9 cellular contexts compared by ENCODE assay signal in the genomic region with DNA sequence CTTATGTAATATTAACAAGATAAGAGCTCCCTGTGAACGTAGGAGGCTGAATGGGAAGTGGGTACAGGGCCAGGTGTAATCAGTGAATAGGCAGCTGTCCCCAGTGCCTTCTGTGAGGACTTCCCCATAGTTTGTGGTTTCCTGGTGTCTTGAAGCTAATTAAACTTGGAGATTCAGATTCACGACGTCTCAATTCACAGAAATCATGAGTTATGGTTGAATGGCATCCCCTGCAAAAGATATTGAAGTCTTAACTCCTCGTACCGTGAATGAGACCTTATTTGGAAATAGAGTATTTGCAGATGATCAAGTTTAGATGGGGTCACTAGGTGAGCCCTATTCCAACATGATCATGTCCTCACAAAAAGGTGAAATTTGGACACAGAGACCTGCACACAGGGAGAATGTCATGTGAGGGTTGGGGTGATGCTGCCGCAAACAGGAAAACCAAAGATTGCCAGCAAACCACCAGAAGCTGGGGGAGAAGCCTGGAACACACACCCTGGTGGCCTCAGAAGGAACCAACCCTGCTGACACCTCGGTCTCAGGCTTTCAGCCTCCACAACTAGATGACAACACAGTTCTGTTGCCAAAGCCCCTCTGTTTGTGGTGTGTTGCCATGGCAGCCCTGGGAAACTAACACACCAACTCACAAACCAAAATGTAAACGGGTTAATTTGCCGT. TPM values are rescaled to one million over a fixed set of nuclear protein-coding genes. Genes with fewer than 3 reads are reported as not detected.
DNase-seq lines count a peak whose midpoint lies in the region; ATAC-seq and TF ChIP-seq lines count a peak whose summit lies in the region.
"Had no signal": no experiment of that assay in that cellular context is flagged by ENCODE, and none has a peak within 500 bp of the region (broad histone marks: within the 10 kb centered on the region; RNA-seq: fewer than 3 reads in every experiment).

No MANE protein-coding gene starts in this region.

- no peak overlapping the region for H3K27ac ChIP-seq in liver (ENCODE audit: low read depth in 1 of 2, low read length in 2 of 2)

- 68% methylated on average over 9 of the region's 9 CpGs for WGBS in liver

- no peaks in the 10 kb centered on the region for H3K36me3 Mint-ChIP-seq in CD14-positive monocyte
- H3K36me3 Mint-ChIP-seq in activated T-cell treated with anti-CD3 and anti-CD28 coated beads, Interleukin-2, amount 50 U/mL, for 4 hours (ENCODE audit: insufficient read depth) = no peaks in the 10 kb centered on the region

- H3K4me1 Mint-ChIP-seq in CD14-positive monocyte = peaks cover 32% of the 10 kb centered on the region
- H3K4me1 Mint-ChIP-seq in activated T-cell treated with anti-CD3 and anti-CD28 coated beads, Interleukin-2, amount 50 U/mL, for 4 hours (ENCODE audit: low read depth) = peaks cover 87% of the 10 kb centered on the region

- H3K9me3 ChIP-seq in liver (ENCODE audit: control insufficient read depth in 4 of 4, low read length in 3 of 4) = no peaks in the 10 kb centered on the region
- H3K9me3 ChIP-seq: heart right ventricle had no signal

- H3K4me3 ChIP-seq in liver (ENCODE audit: low read depth in 1 of 3, low read length in 3 of 3) = no peak overlapping the region
- H3K4me3 ChIP-seq: heart right ventricle had no signal

- DNase-seq in CD14-positive monocyte (ENCODE audit: low spot score) = peak; percentile 69
- DNase-seq in MV-4-11 (lab: John Stamatoyannopoulos, UW) = peak; percentile 95
- DNase-seq in activated T-cell treated with anti-CD3 and anti-CD28 coated beads, Interleukin-2, amount 50 U/mL, for 4 hours = peak; percentile 62
- no peak for DNase-seq in HuH-7 (ENCODE audit: low spot score)
- no peak for DNase-seq in NCI-H187 (lab: John Stamatoyannopoulos, UW)
- DNase-seq: heart right ventricle had no signal

- ATAC-seq in GM21367 (IDR thresholded peaks at IDR 0.05; ENCODE audit: unreplicated experiment) (peak; percentile 53), HG02884 (IDR thresholded peaks at IDR 0.05; ENCODE audit: unreplicated experiment) (no peak)
- peak; percentile 75 to 79 for ATAC-seq in activated T-cell treated with anti-CD3 and anti-CD28 coated beads, Interleukin-2, amount 50 U/mL, for 4 hours

- H3K36me3 ChIP-seq in liver (ENCODE audit: control insufficient read depth in 4 of 4, insufficient read depth in 3 of 4, low read depth in 1 of 4, low read length in 3 of 4) = no peaks in the 10 kb centered on the region
- H3K36me3 ChIP-seq: heart right ventricle had no signal

- H3K27me3 ChIP-seq in liver (ENCODE audit: control insufficient read depth in 4 of 4, insufficient read depth in 4 of 4, low read length in 3 of 4) = no peaks in the 10 kb centered on the region

- TF ChIP-seq RAD21 in liver (IDR thresholded peaks at IDR 0.05) = peak in 1 of 2 donors; percentile 48

- peaks cover 0 to 1% (median 0%) of the 10 kb centered on the region in 7 donors for H3K9me3 Mint-ChIP-seq in CD14-positive monocyte
- no peaks in the 10 kb centered on the region for H3K9me3 Mint-ChIP-seq in activated T-cell treated with anti-CD3 and anti-CD28 coated beads, Interleukin-2, amount 50 U/mL, for 4 hours

- TF ChIP-seq CTCF in CD14-positive monocyte (IDR thresholded peaks at IDR 0.05) (peak; percentile 68), liver (IDR thresholded peaks at IDR 0.05; ENCODE audit: low read depth, low read length, missing input control) (peak; percentile 22)

- peaks cover 13 to 19% (median 15%) of the 10 kb centered on the region in 3 donors for H3K27me3 Mint-ChIP-seq in CD14-positive monocyte (ENCODE audit: low read depth in 3 of 3)
- H3K27me3 Mint-ChIP-seq in activated T-cell treated with anti-CD3 and anti-CD28 coated beads, Interleukin-2, amount 50 U/mL, for 4 hours (ENCODE audit: low read depth) = no peaks in the 10 kb centered on the region

- no peaks in the 10 kb centered on the region for H3K4me1 ChIP-seq in liver (ENCODE audit: control insufficient read depth in 4 of 4, insufficient read depth in 4 of 4, low read length in 3 of 4)

- intact Hi-C loops in CD14-positive monocyte (cut with micrococcal nuclease) = loop anchor here in 1 of 2 donors (5.0 kb wide), 1 partner anchor 36 kb away; no protein-coding TSS in a partner anchor

- H3K4me3 Mint-ChIP-seq in CD14-positive monocyte = peak overlapping the region in 1 of 2 donors; percentile 51
- peak overlapping the region; percentile 54 for H3K4me3 Mint-ChIP-seq in activated T-cell treated with anti-CD3 and anti-CD28 coated beads, Interleukin-2, amount 50 U/mL, for 4 hours

- H3K9ac ChIP-seq in liver (ENCODE audit: low read depth in 1 of 2, low read length in 2 of 2) = no peak overlapping the region

- peak overlapping the region; percentile 42 to 84 (median 65) for H3K27ac Mint-ChIP-seq in CD14-positive monocyte

TF ChIP-seq in liver, 16 proteins besides CTCF, POLR2A, EP300 and RAD21:
- TF ChIP-seq GABPA (IDR thresholded peaks at IDR 0.05 in 1 of 2, conservative IDR thresholded peaks at IDR 0.05 in 1 of 2) (no peak), TAF1 (conservative IDR thresholded peaks at IDR 0.05) (no peak), HNF4A (conservative IDR thresholded peaks at IDR 0.05) (no peak), FOXA2 (IDR thresholded peaks at IDR 0.05) (no peak), SP1 (IDR thresholded peaks at IDR 0.05) (no peak), HNF4G (IDR thresholded peaks at IDR 0.05) (no peak), EGR1 (IDR thresholded peaks at IDR 0.05; ENCODE audit: low read depth in 2 of 2) (no peak), FOXA1 (IDR thresholded peaks at IDR 0.05) (no peak), YY1 (IDR thresholded peaks at IDR 0.05) (no peak), JUND (IDR thresholded peaks at IDR 0.05) (no peak), NR2F2 (IDR thresholded peaks at IDR 0.05) (no peak)
- TF ChIP-seq, protein P1, sequence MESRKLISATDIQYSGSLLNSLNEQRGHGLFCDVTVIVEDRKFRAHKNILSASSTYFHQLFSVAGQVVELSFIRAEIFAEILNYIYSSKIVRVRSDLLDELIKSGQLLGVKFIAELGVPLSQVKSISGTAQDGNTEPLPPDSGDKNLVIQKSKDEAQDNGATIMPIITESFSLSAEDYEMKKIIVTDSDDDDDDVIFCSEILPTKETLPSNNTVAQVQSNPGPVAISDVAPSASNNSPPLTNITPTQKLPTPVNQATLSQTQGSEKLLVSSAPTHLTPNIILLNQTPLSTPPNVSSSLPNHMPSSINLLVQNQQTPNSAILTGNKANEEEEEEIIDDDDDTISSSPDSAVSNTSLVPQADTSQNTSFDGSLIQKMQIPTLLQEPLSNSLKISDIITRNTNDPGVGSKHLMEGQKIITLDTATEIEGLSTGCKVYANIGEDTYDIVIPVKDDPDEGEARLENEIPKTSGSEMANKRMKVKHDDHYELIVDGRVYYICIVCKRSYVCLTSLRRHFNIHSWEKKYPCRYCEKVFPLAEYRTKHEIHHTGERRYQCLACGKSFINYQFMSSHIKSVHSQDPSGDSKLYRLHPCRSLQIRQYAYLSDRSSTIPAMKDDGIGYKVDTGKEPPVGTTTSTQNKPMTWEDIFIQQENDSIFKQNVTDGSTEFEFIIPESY (IDR thresholded peaks at IDR 0.05) = no peak
- TF ChIP-seq, protein P2, sequence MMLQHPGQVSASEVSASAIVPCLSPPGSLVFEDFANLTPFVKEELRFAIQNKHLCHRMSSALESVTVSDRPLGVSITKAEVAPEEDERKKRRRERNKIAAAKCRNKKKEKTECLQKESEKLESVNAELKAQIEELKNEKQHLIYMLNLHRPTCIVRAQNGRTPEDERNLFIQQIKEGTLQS (IDR thresholded peaks at IDR 0.05) = no peak
- TF ChIP-seq, protein P3, sequence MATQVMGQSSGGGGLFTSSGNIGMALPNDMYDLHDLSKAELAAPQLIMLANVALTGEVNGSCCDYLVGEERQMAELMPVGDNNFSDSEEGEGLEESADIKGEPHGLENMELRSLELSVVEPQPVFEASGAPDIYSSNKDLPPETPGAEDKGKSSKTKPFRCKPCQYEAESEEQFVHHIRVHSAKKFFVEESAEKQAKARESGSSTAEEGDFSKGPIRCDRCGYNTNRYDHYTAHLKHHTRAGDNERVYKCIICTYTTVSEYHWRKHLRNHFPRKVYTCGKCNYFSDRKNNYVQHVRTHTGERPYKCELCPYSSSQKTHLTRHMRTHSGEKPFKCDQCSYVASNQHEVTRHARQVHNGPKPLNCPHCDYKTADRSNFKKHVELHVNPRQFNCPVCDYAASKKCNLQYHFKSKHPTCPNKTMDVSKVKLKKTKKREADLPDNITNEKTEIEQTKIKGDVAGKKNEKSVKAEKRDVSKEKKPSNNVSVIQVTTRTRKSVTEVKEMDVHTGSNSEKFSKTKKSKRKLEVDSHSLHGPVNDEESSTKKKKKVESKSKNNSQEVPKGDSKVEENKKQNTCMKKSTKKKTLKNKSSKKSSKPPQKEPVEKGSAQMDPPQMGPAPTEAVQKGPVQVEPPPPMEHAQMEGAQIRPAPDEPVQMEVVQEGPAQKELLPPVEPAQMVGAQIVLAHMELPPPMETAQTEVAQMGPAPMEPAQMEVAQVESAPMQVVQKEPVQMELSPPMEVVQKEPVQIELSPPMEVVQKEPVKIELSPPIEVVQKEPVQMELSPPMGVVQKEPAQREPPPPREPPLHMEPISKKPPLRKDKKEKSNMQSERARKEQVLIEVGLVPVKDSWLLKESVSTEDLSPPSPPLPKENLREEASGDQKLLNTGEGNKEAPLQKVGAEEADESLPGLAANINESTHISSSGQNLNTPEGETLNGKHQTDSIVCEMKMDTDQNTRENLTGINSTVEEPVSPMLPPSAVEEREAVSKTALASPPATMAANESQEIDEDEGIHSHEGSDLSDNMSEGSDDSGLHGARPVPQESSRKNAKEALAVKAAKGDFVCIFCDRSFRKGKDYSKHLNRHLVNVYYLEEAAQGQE (IDR thresholded peaks at IDR 0.05) = no peak
- TF ChIP-seq, protein P4, sequence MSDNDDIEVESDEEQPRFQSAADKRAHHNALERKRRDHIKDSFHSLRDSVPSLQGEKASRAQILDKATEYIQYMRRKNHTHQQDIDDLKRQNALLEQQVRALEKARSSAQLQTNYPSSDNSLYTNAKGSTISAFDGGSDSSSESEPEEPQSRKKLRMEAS (IDR thresholded peaks at IDR 0.05) = no peak

RNA-seq across cellular contexts. Expression of a gene that starts 13.2 kb away (rescaled TPM):
- polyA plus RNA-seq in CD14-positive monocyte = 1 to 10 TPM; 4.0 to 6.4 TPM
- total RNA-seq in activated T-cell treated with anti-CD3 and anti-CD28 coated beads, Interleukin-2, amount 50 U/mL, for 4 hours = 10 to 100 TPM; 10.4 to 24.2 (median 23.7) TPM
- total RNA-seq in liver = 1 to 10 TPM; 1.4 to 2.8 TPM
- polyA plus RNA-seq in liver = 1 to 10 TPM; 1.8 to 2.5 TPM

Comparison
In these comparisons a context has a peak if more than half of its experiments do, and no peak if none do; other contexts are left out.
1. DNase-seq: peak in CD14-positive monocyte (single experiment), MV-4-11 (single experiment) and activated T-cell treated with anti-CD3 and anti-CD28 coated beads, Interleukin-2, amount 50 U/mL, for 4 hours (single experiment); none in HuH-7 (single experiment) and NCI-H187 (0 of 2).